Comparison of ENCODE assay signal across 18 cellular contexts in genomic region chr3:54168451-54168850, GRCh38. TPM values are rescaled to one million over a fixed set of nuclear protein-coding genes. Genes with fewer than 3 reads are reported as not detected.
DNase-seq lines count a peak whose midpoint lies in the region; ATAC-seq, FAIRE-seq and TF ChIP-seq lines count a peak whose summit lies in the region.
"Had no signal": no experiment of that assay in that cellular context is flagged by ENCODE, and none has a peak within 500 bp of the region (broad histone marks: within the 10 kb centered on the region; RNA-seq: fewer than 3 reads in every experiment).

No MANE protein-coding gene starts in this region.

- no peak overlapping the region for H4K8ac ChIP-seq in H9 (replicated peaks; ENCODE audit: insufficient read length, low read depth, low read length)

- no peak overlapping the region for H4K5ac ChIP-seq in H9 (ENCODE audit: insufficient read length, low read depth, low read length)

- H3K23ac ChIP-seq in H9 (ENCODE audit: insufficient read length, low read depth, low read length), result no peak overlapping the region

- peaks cover 4% of the 10 kb centered on the region; the same call in 1 of the 2 replicates for H3K4me1 ChIP-seq in H9 (ENCODE audit: insufficient read depth, low read length)
- H3K4me1 ChIP-seq in upper lobe of right lung, result no peaks in the 10 kb centered on the region

- no peak overlapping the region for H3K18ac ChIP-seq in H9 (ENCODE audit: insufficient read length, low read depth, low read length)

- no peak overlapping the region for H2BK12ac ChIP-seq in H9 (ENCODE audit: insufficient read length, low read depth, low read length)

- H3K27ac Mint-ChIP-seq in H9, result no peak overlapping the region
- H3K27ac Mint-ChIP-seq: B cell; CD4-positive, alpha-beta T cell had no signal

- H3K36me3 Mint-ChIP-seq in H9 (ENCODE audit: insufficient read depth in 1 of 3, low read depth in 3 of 3), result no peaks in the 10 kb centered on the region; a peak in 1 of 7 replicates

- H3K79me2 ChIP-seq in H9 (ENCODE audit: insufficient read depth, low read length), result no peaks in the 10 kb centered on the region

- H2AK5ac ChIP-seq in H9 (ENCODE audit: insufficient read length, low read length), result no peak overlapping the region

- H3K27ac ChIP-seq in H9 (ENCODE audit: insufficient read length, low read depth, low read length) (no peak overlapping the region), upper lobe of right lung (no peak overlapping the region)

- H3K9me3 ChIP-seq in H9 (ENCODE audit: control insufficient read depth, low read depth, low read length), result no peaks in the 10 kb centered on the region
- no peaks in the 10 kb centered on the region for H3K9me3 ChIP-seq in upper lobe of right lung

- H4K91ac ChIP-seq in H9 (ENCODE audit: insufficient read length, low read depth, low read length), result no peak overlapping the region

- no CpG with 5 or more reads among the region's 1 CpG for WGBS in H9 (ENCODE audit: extremely low coverage, insufficient read length, low lambda C conversion rate)

- H3K4me3 Mint-ChIP-seq in H9, result no peak overlapping the region
- H3K4me3 Mint-ChIP-seq: B cell; CD4-positive, alpha-beta T cell had no signal

- H3K23me2 ChIP-seq in H9 (ENCODE audit: insufficient read length, low read depth, low read length, poor library complexity, severe bottlenecking), result no peaks in the 10 kb centered on the region

- no peaks in the 10 kb centered on the region; a peak in 1 of 5 replicates for H3K9me3 Mint-ChIP-seq in H9
- H3K9me3 Mint-ChIP-seq: CD4-positive, alpha-beta T cell had no signal

- no peak overlapping the region for H2BK120ac ChIP-seq in H9 (ENCODE audit: low read depth, low read length, poor library complexity, severe bottlenecking)

- no peak overlapping the region for H2BK15ac ChIP-seq in H9 (ENCODE audit: low read depth, low read length)

- DNase-seq in H9, result peak; percentile 39
- no peak for DNase-seq in bronchial epithelial cell (ENCODE audit: low read depth)
- DNase-seq in iPS-NIHi7 (ENCODE audit: extremely low spot score), result peak; percentile 54
- no peak for DNase-seq in upper lobe of right lung
- DNase-seq in DMS79 (lab: John Stamatoyannopoulos, UW), result no peak
- no peak for DNase-seq in DMS153 treated with DMSO at 0.1 percent for 48 hours (lab: John Stamatoyannopoulos, UW; ENCODE audit: unreplicated experiment)
- DNase-seq: C1 segment of cervical spinal cord; CD4-positive, alpha-beta T cell; DMS153; GOT3 had no signal

- H2AFZ ChIP-seq in H9 (ENCODE audit: low read length), result no peak overlapping the region

- no peak overlapping the region for H3K14ac ChIP-seq in H9 (ENCODE audit: insufficient read depth, low read length)

- no peak overlapping the region for H2BK5ac ChIP-seq in H9 (ENCODE audit: insufficient read length, low read length)

- intact Hi-C loops in upper lobe of right lung (cut with DNase I), result no loop called here

- H3K36me3 ChIP-seq in bronchial epithelial cell (ENCODE audit: control insufficient read depth, insufficient read depth, low read length) (no peaks in the 10 kb centered on the region), upper lobe of right lung (no peaks in the 10 kb centered on the region)

- H3K4me2 ChIP-seq in H9 (ENCODE audit: insufficient read depth, insufficient read length, low read length), result no peak overlapping the region

- TF ChIP-seq CTCF in H9 (conservative IDR thresholded peaks at IDR 0.05) (no peak), bronchial epithelial cell (IDR thresholded peaks at IDR 0.05; ENCODE audit: insufficient read depth, low read length, severe bottlenecking) (no peak), upper lobe of right lung (IDR thresholded peaks at IDR 0.05) (no peak)

- no peak overlapping the region for H3T11ph ChIP-seq in H9 (ENCODE audit: low read length)

- no peaks in the 10 kb centered on the region; the same call in 1 of the 2 replicates for H3K27me3 Mint-ChIP-seq in H9 (ENCODE audit: low read depth)
- H3K27me3 Mint-ChIP-seq: B cell; CD4-positive, alpha-beta T cell had no signal

- H2BK20ac ChIP-seq in H9 (ENCODE audit: low read depth, low read length, poor library complexity, severe bottlenecking), result no peak overlapping the region

- ATAC-seq in upper lobe of right lung, result peak; percentile 75
- ATAC-seq in HG03469 (IDR thresholded peaks at IDR 0.05; ENCODE audit: unreplicated experiment), result no peak
- ATAC-seq: GM12878, HCT116, K562 had no signal

- no peak overlapping the region for H3K4ac ChIP-seq in H9 (ENCODE audit: low read depth, low read length)

- H3K79me1 ChIP-seq in H9 (ENCODE audit: insufficient read depth, low read depth, low read length, poor library complexity, severe bottlenecking), result no peaks in the 10 kb centered on the region

- H3K9ac ChIP-seq in H9 (ENCODE audit: extremely low read depth, insufficient read length, low read length), result no peak overlapping the region

- H3K4me1 Mint-ChIP-seq in H9, result peaks cover 11 to 16% of the 10 kb centered on the region in 2 experiments
- H3K4me1 Mint-ChIP-seq: B cell had no signal

- H4K20me1 ChIP-seq in H9 (ENCODE audit: control insufficient read depth, insufficient read depth, insufficient read length), result no peaks in the 10 kb centered on the region

- FAIRE-seq in bronchial epithelial cell (lab: Jason Lieb, UNC), result peak; percentile 28
- FAIRE-seq: A204.1, GM12878, GM18507, K562 had no signal

- H3K56ac ChIP-seq in H9 (ENCODE audit: insufficient read length, low read depth, low read length), result no peak overlapping the region

- H3K27me3 ChIP-seq in H9 (ENCODE audit: insufficient read depth, low read length) (no peaks in the 10 kb centered on the region), bronchial epithelial cell (ENCODE audit: control insufficient read depth, insufficient read depth, low read length) (no peaks in the 10 kb centered on the region), upper lobe of right lung (no peaks in the 10 kb centered on the region)

- H3K4me3 ChIP-seq in bronchial epithelial cell (ENCODE audit: low read depth, low read length) (no peak overlapping the region), upper lobe of right lung (no peak overlapping the region)
- H3K4me3 ChIP-seq: GM12878, K562 had no signal

RNA-seq across cellular contexts. Expression of gene CACNA2D3, which starts 46.1 kb away (rescaled TPM):
- 3.0 and 3.2 TPM in 2 replicates for total RNA-seq in H9 (2021)
- 0.13 TPM in 1 of 2 replicates, not detected in the other for total RNA-seq in bronchial epithelial cell
- total RNA-seq in upper lobe of right lung, result 7.3 TPM
- total RNA-seq: B cell, G401, GM12878, K562 had no signal

Comparison
In these comparisons a context has a peak if more than half of its experiments do, and no peak if none do; other contexts are left out.
1. DNase-seq: peak in H9 (single experiment) and iPS-NIHi7 (single experiment); none in bronchial epithelial cell (single experiment), upper lobe of right lung (single experiment), DMS79 (single experiment) and DMS153 treated with DMSO at 0.1 percent for 48 hours (single experiment).